18 cellular contexts compared by ENCODE assay signal in genomic region chr9:138075496-138075895, GRCh38.
"Had no signal": no experiment of that assay in that cellular context is flagged by ENCODE, and none has a peak within 500 bp of the region (broad histone marks: within the 10 kb centered on the region; RNA-seq: fewer than 3 reads in every experiment).

No MANE protein-coding gene starts in this region.

- H3K9me3 Mint-ChIP-seq: activated naive CD4-positive, alpha-beta T cell treated with anti-CD3 and anti-CD28 coated beads for 36 hours; activated naive CD8-positive, alpha-beta T cell treated with anti-CD3 and anti-CD28 coated beads, Interleukin-2, amount 50 U/mL, for 24 hours; dendritic cell treated with granulocyte-macrophage colony-stimulating factor and Interleukin-4, amounts not matched to agents 40 ng/mL and 50 ng/mL, for 4 days had no signal

- H3K27me3 Mint-ChIP-seq: dendritic cell treated with granulocyte-macrophage colony-stimulating factor and Interleukin-4, amounts not matched to agents 40 ng/mL and 50 ng/mL, for 4 days had no signal

- H3K4me3 ChIP-seq: gastroesophageal sphincter, heart right ventricle, neural progenitor cell, pancreas, skin epidermis had no signal

- H3K27me3 ChIP-seq: neural progenitor cell, pancreas had no signal

- H3K9me3 ChIP-seq: gastroesophageal sphincter, heart right ventricle, pancreas had no signal

- ATAC-seq: activated CD8-positive, alpha-beta T cell treated with anti-CD3 and anti-CD28 coated beads, Interleukin-2, amount 10 ng/mL, durations not matched to agents 7 days and 5 days; activated naive CD8-positive, alpha-beta T cell treated with anti-CD3 and anti-CD28 coated beads, Interleukin-2, amount 50 U/mL, for 24 hours; gastroesophageal sphincter; heart right ventricle; left cardiac atrium; pancreas had no signal

- H3K27ac Mint-ChIP-seq: activated CD8-positive, alpha-beta T cell treated with anti-CD3 and anti-CD28 coated beads, Interleukin-2, amount 10 ng/mL, durations not matched to agents 7 days and 5 days; activated naive CD4-positive, alpha-beta T cell treated with anti-CD3 and anti-CD28 coated beads for 36 hours; activated naive CD8-positive, alpha-beta T cell treated with anti-CD3 and anti-CD28 coated beads, Interleukin-2, amount 50 U/mL, for 24 hours; dendritic cell treated with granulocyte-macrophage colony-stimulating factor and Interleukin-4, amounts not matched to agents 40 ng/mL and 50 ng/mL, for 4 days; naive B cell; neural progenitor cell had no signal

- H3K4me1 ChIP-seq: gastroesophageal sphincter, heart right ventricle, pancreas had no signal

- H3K4me1 Mint-ChIP-seq: activated naive CD8-positive, alpha-beta T cell treated with anti-CD3 and anti-CD28 coated beads, Interleukin-2, amount 50 U/mL, for 24 hours; naive B cell had no signal

- H3K36me3 Mint-ChIP-seq: neural progenitor cell had no signal

- H3K4me3 Mint-ChIP-seq: activated CD8-positive, alpha-beta T cell treated with anti-CD3 and anti-CD28 coated beads, Interleukin-2, amount 10 ng/mL, durations not matched to agents 7 days and 5 days; activated naive CD4-positive, alpha-beta T cell treated with anti-CD3 and anti-CD28 coated beads for 36 hours; activated naive CD8-positive, alpha-beta T cell treated with anti-CD3 and anti-CD28 coated beads, Interleukin-2, amount 50 U/mL, for 24 hours; dendritic cell treated with granulocyte-macrophage colony-stimulating factor and Interleukin-4, amounts not matched to agents 40 ng/mL and 50 ng/mL, for 4 days; naive B cell; neural progenitor cell had no signal

- DNase-seq: activated CD8-positive, alpha-beta T cell treated with anti-CD3 and anti-CD28 coated beads, Interleukin-2, amount 10 ng/mL, durations not matched to agents 7 days and 5 days; activated naive CD4-positive, alpha-beta T cell treated with anti-CD3 and anti-CD28 coated beads for 36 hours; activated naive CD8-positive, alpha-beta T cell treated with anti-CD3 and anti-CD28 coated beads, Interleukin-2, amount 50 U/mL, for 24 hours; activated T-cell treated with anti-CD3 and anti-CD28 coated beads for 4 hours; cerebellar nuclear complex; heart right ventricle; left cardiac atrium; naive B cell; stimulated activated CD4-positive, alpha-beta T cell treated with anti-CD3 and anti-CD28 coated beads, Interleukin-4, amount 100 ng/mL, for 24 hours; stimulated activated naive CD4-positive, alpha-beta T cell; substantia nigra; trophoblast cell had no signal

- H3K36me3 ChIP-seq: gastroesophageal sphincter, heart right ventricle, neural progenitor cell, pancreas had no signal

- H3K27ac ChIP-seq: gastroesophageal sphincter, heart right ventricle, neural progenitor cell, pancreas, skin epidermis, VCaP had no signal
